Comparison of ENCODE assay signal across 1 cellular context in genomic region chr3:177211503-177212277, GRCh38.
A peak's percentile ranks its signal among the peaks of the same experiment; 100 is the strongest.
TF ChIP-seq lines count a peak whose summit lies in the region.

No MANE protein-coding gene starts in this region.

TF ChIP-seq in HepG2, 621 proteins besides CTCF, POLR2A, EP300 and RAD21 (continued from another document and continues in another):
- TF ChIP-seq NONO (IDR thresholded peaks at IDR 0.05) (no peak), NONO (CRISPR knock-in tag; conservative IDR thresholded peaks at IDR 0.05) (no peak), CHD4 (IDR thresholded peaks at IDR 0.05; ENCODE audit: borderline replicate concordance, low read length) (no peak), PHF21A (CRISPR knock-in tag; IDR thresholded peaks at IDR 0.05) (peak; percentile 25; the same call in 1 of the 2 replicates), LCORL (IDR thresholded peaks at IDR 0.05) (no peak), LCORL (CRISPR knock-in tag; IDR thresholded peaks at IDR 0.05) (0 out of 2 replicates have a peak, but pooled peaks have one; percentile 21), TARDBP (CRISPR knock-in tag; IDR thresholded peaks at IDR 0.05) (0 out of 2 replicates have a peak, but pooled peaks have one; percentile 32), ZNF75D (CRISPR knock-in tag; IDR thresholded peaks at IDR 0.05; ENCODE audit: borderline replicate concordance) (no peak), NFATC3 (CRISPR knock-in tag; IDR thresholded peaks at IDR 0.05) (no peak), REPIN1 (CRISPR knock-in tag; IDR thresholded peaks at IDR 0.05; ENCODE audit: borderline replicate concordance, low read depth) (no peak), DR1 (CRISPR knock-in tag; IDR thresholded peaks at IDR 0.05) (no peak), ZNF761 (CRISPR knock-in tag; conservative IDR thresholded peaks at IDR 0.05) (no peak), JARID2 (CRISPR knock-in tag; IDR thresholded peaks at IDR 0.05; ENCODE audit: insufficient replicate concordance) (no peak), TERF1 (CRISPR knock-in tag; IDR thresholded peaks at IDR 0.05) (no peak), ARNTL (CRISPR knock-in tag; IDR thresholded peaks at IDR 0.05) (no peak), ATF4 (CRISPR knock-in tag; IDR thresholded peaks at IDR 0.05) (peak in 1 of 2 experiments; percentile 70; a peak in 2 of 4 replicates), ZNF256 (CRISPR knock-in tag; conservative IDR thresholded peaks at IDR 0.05) (no peak), NKX3-1 (CRISPR knock-in tag; IDR thresholded peaks at IDR 0.05) (no peak), NR2F6 (IDR thresholded peaks at IDR 0.05) (no peak), NR2F6 (CRISPR knock-in tag; IDR thresholded peaks at IDR 0.05) (no peak), BCL6 (CRISPR knock-in tag; IDR thresholded peaks at IDR 0.05) (no peak), ZNF142 (CRISPR knock-in tag; IDR thresholded peaks at IDR 0.05) (no peak), ZBTB49 (CRISPR knock-in tag; IDR thresholded peaks at IDR 0.05; ENCODE audit: borderline replicate concordance) (no peak), ZNF101 (CRISPR knock-in tag; IDR thresholded peaks at IDR 0.05; ENCODE audit: borderline replicate concordance, low read depth) (no peak), ZNF574 (CRISPR knock-in tag; IDR thresholded peaks at IDR 0.05) (no peak), TFDP1 (CRISPR knock-in tag; IDR thresholded peaks at IDR 0.05; ENCODE audit: borderline replicate concordance) (no peak), ARID5B (CRISPR knock-in tag; IDR thresholded peaks at IDR 0.05) (peak; percentile 25; the same call in 1 of the 2 replicates), HMGXB4 (CRISPR knock-in tag; IDR thresholded peaks at IDR 0.05; ENCODE audit: borderline replicate concordance in 1 of 2, low read depth in 1 of 2) (no peak), ETV6 (CRISPR knock-in tag; conservative IDR thresholded peaks at IDR 0.05) (no peak), MAFF (IDR thresholded peaks at IDR 0.05; ENCODE audit: low read depth, low read length) (no peak), ZNF773 (CRISPR knock-in tag; IDR thresholded peaks at IDR 0.05; ENCODE audit: borderline replicate concordance) (no peak), ZNF562 (CRISPR knock-in tag; IDR thresholded peaks at IDR 0.05; ENCODE audit: borderline replicate concordance) (no peak), JUND (CRISPR knock-in tag; IDR thresholded peaks at IDR 0.05) (no peak), ZNF570 (CRISPR knock-in tag; IDR thresholded peaks at IDR 0.05; ENCODE audit: borderline replicate concordance) (no peak), ZBTB1 (CRISPR knock-in tag; IDR thresholded peaks at IDR 0.05; ENCODE audit: borderline replicate concordance) (no peak), NCOR1 (IDR thresholded peaks at IDR 0.05; ENCODE audit: borderline replicate concordance, low read length) (no peak), ONECUT2 (CRISPR knock-in tag; IDR thresholded peaks at IDR 0.05) (no peak), NPAS2 (CRISPR knock-in tag; IDR thresholded peaks at IDR 0.05; ENCODE audit: borderline replicate concordance) (no peak), TEF (CRISPR knock-in tag; IDR thresholded peaks at IDR 0.05) (no peak), ZSCAN12 (CRISPR knock-in tag; IDR thresholded peaks at IDR 0.05) (no peak)
